11 cellular contexts compared by ENCODE assay signal in the genomic region with DNA sequence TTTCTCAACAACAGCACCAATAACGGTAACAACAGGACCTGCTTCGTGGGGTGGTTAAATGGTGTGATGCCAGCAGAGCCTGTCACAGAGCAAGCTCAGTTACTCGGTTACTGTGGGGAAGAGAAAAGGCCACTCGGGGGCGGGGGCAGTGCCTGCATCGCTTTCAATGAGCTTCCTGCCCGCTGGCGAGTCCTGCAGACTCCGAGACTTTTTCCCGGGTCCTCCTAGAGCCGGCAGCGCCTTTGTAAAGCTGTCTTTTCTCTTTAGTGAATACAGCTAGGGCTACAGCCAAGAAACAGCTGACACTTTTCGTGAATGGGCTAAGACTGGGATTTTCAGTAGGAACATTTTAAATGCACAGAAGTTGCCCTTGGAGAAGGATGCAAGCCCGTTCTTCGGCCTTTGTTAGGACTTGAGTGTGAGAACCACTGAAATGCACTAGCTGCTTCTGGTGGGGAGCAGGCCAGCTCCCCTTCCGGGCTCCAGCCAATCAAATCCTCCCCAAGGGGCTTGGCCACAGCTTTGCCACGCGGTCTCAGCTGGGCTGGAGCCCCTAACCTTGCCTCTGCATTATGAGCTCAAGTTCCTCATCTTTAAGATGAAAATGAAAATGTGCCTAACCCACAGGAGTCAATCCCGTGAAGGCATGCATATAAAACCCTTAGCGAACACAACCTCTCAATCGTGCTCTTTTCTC. TPM values are rescaled to one million over a fixed set of nuclear protein-coding genes. Genes with fewer than 3 reads are reported as not detected.
A peak's percentile ranks its signal among the peaks of the same experiment; 100 is the strongest.
DNase-seq lines count a peak whose midpoint lies in the region; TF ChIP-seq lines count a peak whose summit lies in the region.
"Had no signal": no experiment of that assay in that cellular context is flagged by ENCODE, and none has a peak within 500 bp of the region (broad histone marks: within the 10 kb centered on the region; RNA-seq: fewer than 3 reads in every experiment).

No MANE protein-coding gene starts in this region.

- no peaks in the 10 kb centered on the region for H3K4me1 ChIP-seq in OCI-LY7 (ENCODE audit: insufficient read depth, low read length, poor library complexity, severe bottlenecking)
- H3K4me1 ChIP-seq in ascending aorta = peaks cover 0 to 2% of the 10 kb centered on the region in 2 donors

- peak overlapping the region; percentile 56; the same call in 1 of the 2 replicates for H2AFZ ChIP-seq in OCI-LY7 (ENCODE audit: low read length)

- no peaks in the 10 kb centered on the region for H4K20me1 ChIP-seq in OCI-LY7 (ENCODE audit: insufficient read depth, low read length)

- POLR2A ChIA-PET in OCI-LY7 (lab: Charles Lee) (interaction anchor here (0.6 to 1.4 kb wide), 2 partner anchors 14 to 1128 kb away, joined by 3 read pairs; no protein-coding TSS in a partner anchor), HEK293T (lab: Yijun Ruan, JAX) (no interaction called here)

- DNase-seq in ELF-1 (ENCODE audit: low read depth, low spot score) = peak; percentile 33
- no peak for DNase-seq in OCI-LY7 (ENCODE audit: low spot score)
- DNase-seq in globus pallidus (ENCODE audit: low spot score) = peak; percentile 71
- DNase-seq in pons (ENCODE audit: low spot score) = peak; percentile 67
- no peak for DNase-seq in HEK293T (ENCODE audit: extremely low spot score)
- no peak for DNase-seq in GM10266 (ENCODE audit: extremely low spot score)
- DNase-seq in dermis blood vessel endothelial cell = no peak
- DNase-seq in ascending aorta (ENCODE audit: low spot score in 2 of 2) = no peak
- DNase-seq: mucosa of descending colon, NCI-H82 had no signal

- H3K27ac ChIP-seq in OCI-LY7 (ENCODE audit: low read depth, low read length, poor library complexity, severe bottlenecking) = no peak overlapping the region
- H3K27ac ChIP-seq in ascending aorta = no peak overlapping the region
- H3K27ac ChIP-seq: KMS-11 had no signal

- H3K4me3 ChIP-seq in OCI-LY7 (ENCODE audit: low read depth, low read length, poor library complexity, severe bottlenecking) (no peak overlapping the region), ascending aorta (peak overlapping the region in 1 of 2 donors; percentile 40)
- H3K4me3 ChIP-seq: mucosa of descending colon had no signal

- H3K36me3 ChIP-seq in OCI-LY7 (ENCODE audit: insufficient read depth, low read length) (no peaks in the 10 kb centered on the region), ascending aorta (no peaks in the 10 kb centered on the region)

- H3K9me2 ChIP-seq in OCI-LY7 (ENCODE audit: insufficient read depth, low read length) = no peaks in the 10 kb centered on the region

- TF ChIP-seq CTCF in OCI-LY7 (conservative IDR thresholded peaks at IDR 0.05; ENCODE audit: low read length) (no peak), GM10266 (IDR thresholded peaks at IDR 0.05; ENCODE audit: control insufficient read depth, insufficient read depth, low read depth, missing control alignments) (no peak), ascending aorta (IDR thresholded peaks at IDR 0.05) (no peak)

- no peaks in the 10 kb centered on the region for H3K79me2 ChIP-seq in OCI-LY7 (ENCODE audit: insufficient read depth, low read depth, low read length)

- H3K9me3 ChIP-seq in OCI-LY7 (ENCODE audit: low read length) (no peaks in the 10 kb centered on the region), ascending aorta (no peaks in the 10 kb centered on the region)
- H3K9me3 ChIP-seq: mucosa of descending colon had no signal

- CTCF ChIA-PET in OCI-LY7 (lab: Charles Lee; ENCODE audit: unreplicated experiment) = no interaction called here
- CTCF ChIA-PET in HEK293T (lab: Yijun Ruan, JAX) = interaction anchor here (0.9 kb wide), 1 partner anchor 46 kb away, joined by 3 read pairs; no protein-coding TSS in a partner anchor

- BruUV-seq in OCI-LY7 (replicated peaks; lab: Mats Ljungman, UMichigan) = no TSS peak

- intact Hi-C loops in OCI-LY7 (cut with micrococcal nuclease; ENCODE audit: unreplicated experiment) (no loop called here), ascending aorta (cut with DNase I) (no loop called here)

- H3K27me3 ChIP-seq in ascending aorta = no peaks in the 10 kb centered on the region

- no peak overlapping the region for H3K4me2 ChIP-seq in OCI-LY7 (ENCODE audit: low read length)
- H3K4me2 ChIP-seq: KMS-11 had no signal

TF ChIP-seq in HEK293T, 16 proteins besides CTCF, POLR2A, EP300 and RAD21:
- TF ChIP-seq FOXM1 (IDR thresholded peaks at IDR 0.05; ENCODE audit: borderline replicate concordance) = no peak
- TF ChIP-seq ELF4 (IDR thresholded peaks at IDR 0.05) = no peak
- TF ChIP-seq FOXA1 (IDR thresholded peaks at IDR 0.05) = no peak
- TF ChIP-seq ZNF384 (IDR thresholded peaks at IDR 0.05) = no peak
- TF ChIP-seq HDGF (IDR thresholded peaks at IDR 0.05; ENCODE audit: borderline replicate concordance) = no peak
- TF ChIP-seq NFRKB (IDR thresholded peaks at IDR 0.05) = no peak
- TF ChIP-seq SP1 (IDR thresholded peaks at IDR 0.05) = no peak
- TF ChIP-seq SUZ12 (IDR thresholded peaks at IDR 0.05) = no peak
- no peak for TF ChIP-seq L3MBTL2 (conservative IDR thresholded peaks at IDR 0.05)
- no peak for TF ChIP-seq TARDBP (IDR thresholded peaks at IDR 0.05)
- TF ChIP-seq CTBP1 (IDR thresholded peaks at IDR 0.05; ENCODE audit: borderline replicate concordance) = no peak
- TF ChIP-seq LEF1 (IDR thresholded peaks at IDR 0.05; ENCODE audit: borderline replicate concordance) = no peak
- no peak for TF ChIP-seq ARNT (IDR thresholded peaks at IDR 0.05)
- TF ChIP-seq, protein P1, sequence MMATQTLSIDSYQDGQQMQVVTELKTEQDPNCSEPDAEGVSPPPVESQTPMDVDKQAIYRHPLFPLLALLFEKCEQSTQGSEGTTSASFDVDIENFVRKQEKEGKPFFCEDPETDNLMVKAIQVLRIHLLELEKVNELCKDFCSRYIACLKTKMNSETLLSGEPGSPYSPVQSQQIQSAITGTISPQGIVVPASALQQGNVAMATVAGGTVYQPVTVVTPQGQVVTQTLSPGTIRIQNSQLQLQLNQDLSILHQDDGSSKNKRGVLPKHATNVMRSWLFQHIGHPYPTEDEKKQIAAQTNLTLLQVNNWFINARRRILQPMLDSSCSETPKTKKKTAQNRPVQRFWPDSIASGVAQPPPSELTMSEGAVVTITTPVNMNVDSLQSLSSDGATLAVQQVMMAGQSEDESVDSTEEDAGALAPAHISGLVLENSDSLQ (IDR thresholded peaks at IDR 0.05) = no peak
- no peak for TF ChIP-seq BHLHE40 (IDR thresholded peaks at IDR 0.05; ENCODE audit: borderline replicate concordance)
- no peak for TF ChIP-seq FOXK2 (IDR thresholded peaks at IDR 0.05)

RNA-seq across cellular contexts. Expression of gene EFHD2, which starts 23.4 kb away (rescaled TPM):
- total RNA-seq in OCI-LY7 (2014; rRNA removed; shearing (Covaris generic)) = 25.4 and 27.3 TPM in 2 replicates
- total RNA-seq in OCI-LY7 (2022) (38.3 and 42.0 TPM in 2 replicates), dermis blood vessel endothelial cell (54.1 and 66.8 TPM in 2 replicates), ascending aorta (116 TPM)

RNA-seq across cellular contexts. Expression of gene CTRC, which starts 52.0 kb away (rescaled TPM):
- not detected in 2 replicates for total RNA-seq in OCI-LY7 (2014; rRNA removed; shearing (Covaris generic))
- total RNA-seq in OCI-LY7 (2022) (not detected in 2 replicates), dermis blood vessel endothelial cell (not detected in 2 replicates), ascending aorta (not detected)
- total RNA-seq: mucosa of descending colon had no signal

Comparison
In these comparisons a context has a peak if more than half of its experiments do, and no peak if none do; other contexts are left out.
1. DNase-seq: peak in ELF-1 (single experiment), globus pallidus (single experiment) and pons (single experiment); none in OCI-LY7 (single experiment), HEK293T (single experiment), GM10266 (single experiment), dermis blood vessel endothelial cell (single experiment) and ascending aorta (0 of 2).